ENCODE assay signal across 9 cellular contexts in the genomic region with DNA sequence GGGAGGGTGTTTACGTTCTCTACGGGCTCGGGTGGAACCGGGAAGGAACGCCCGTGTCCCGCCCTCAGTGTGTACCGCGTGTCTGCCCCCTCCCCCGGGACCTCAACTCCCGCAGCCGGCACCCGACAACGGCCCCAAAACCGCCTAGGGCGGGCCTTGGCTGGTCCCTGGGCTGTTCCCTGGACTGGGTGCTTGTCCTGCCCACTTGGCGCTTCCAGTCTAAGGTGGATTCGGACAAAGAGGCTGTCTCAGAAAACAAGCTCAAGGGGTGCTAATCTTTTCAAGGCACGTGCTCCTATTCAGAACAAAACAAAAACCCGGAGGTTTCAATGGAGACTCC. TPM values are rescaled to one million over a fixed set of nuclear protein-coding genes. Genes with fewer than 3 reads are reported as not detected.
A peak's percentile ranks its signal among the peaks of the same experiment; 100 is the strongest.
DNase-seq lines count a peak whose midpoint lies in the region; ATAC-seq and TF ChIP-seq lines count a peak whose summit lies in the region.
"Had no signal": no experiment of that assay in that cellular context is flagged by ENCODE, and none has a peak within 500 bp of the region (broad histone marks: within the 10 kb centered on the region; RNA-seq: fewer than 3 reads in every experiment).

No MANE protein-coding gene starts in this region.

- H3K4me1 ChIP-seq in OCI-LY3 (ENCODE audit: low read length) (peaks cover 34% of the 10 kb centered on the region), esophagus (ENCODE audit: control insufficient read depth in 2 of 2, insufficient read depth in 2 of 2, low read length in 1 of 2) (peaks cover 0 to 3% of the 10 kb centered on the region in 2 donors), psoas muscle (peaks cover 26% of the 10 kb centered on the region)

- H2AFZ ChIP-seq in OCI-LY3 (ENCODE audit: low read depth, low read length): peak overlapping the region; percentile 68

- DNase-seq in psoas muscle (no peak), KBM-7 (no peak), T-helper 9 cell (no peak)

- 5% methylated on average over 18 to 20 of the region's 20 CpGs for WGBS in esophagus, 2 donors
- 2 to 9% (median 6%) methylated on average over 9 to 20 of the region's 20 CpGs for WGBS in psoas muscle, 3 donors

- H3K9ac ChIP-seq in OCI-LY3 (ENCODE audit: low read length): peak overlapping the region; percentile 63

- peaks cover 26% of the 10 kb centered on the region for H4K20me1 ChIP-seq in OCI-LY3 (ENCODE audit: insufficient read depth, low read length)

- intact Hi-C loops in psoas muscle (cut with DNase I): loop anchor here in 1 of 2 donors (2.0 kb wide), 1 partner anchor 104 kb away; a partner anchor contains a TSS

- peaks cover 8% of the 10 kb centered on the region for H3K36me3 ChIP-seq in OCI-LY3 (replicated peaks; ENCODE audit: low read depth, low read length)
- no peaks in the 10 kb centered on the region for H3K36me3 ChIP-seq in esophagus (ENCODE audit: control insufficient read depth in 2 of 2, insufficient read depth in 2 of 2, low read length in 1 of 2)
- peaks cover 0 to 10% of the 10 kb centered on the region in 2 donors for H3K36me3 ChIP-seq in psoas muscle (ENCODE audit: insufficient read depth in 1 of 2, low read depth in 1 of 2)

- in situ Hi-C loops in KBM-7 (cut with MboI; ENCODE audit: low pct_unique_long_range_greater_than_20kb, low sequenced_read_pairs): no loop called here

- TF ChIP-seq CTCF in OCI-LY3 (IDR thresholded peaks at IDR 0.05; ENCODE audit: low read depth, low read length): no peak
- no peak for TF ChIP-seq CTCF in psoas muscle (IDR thresholded peaks at IDR 0.05)

- H3K9me3 ChIP-seq in OCI-LY3 (ENCODE audit: insufficient read depth, low read length): no peaks in the 10 kb centered on the region
- H3K9me3 ChIP-seq in esophagus (ENCODE audit: control insufficient read depth in 2 of 2, insufficient read depth in 1 of 2, low read depth in 1 of 2, low read length in 1 of 2): no peaks in the 10 kb centered on the region
- H3K9me3 ChIP-seq in psoas muscle: no peaks in the 10 kb centered on the region

- H3K27ac ChIP-seq in OCI-LY3 (ENCODE audit: low read length) (peak overlapping the region; percentile 32), esophagus (ENCODE audit: low read depth in 2 of 2, low read length in 1 of 2) (peak overlapping the region; percentile 82 to 98), psoas muscle (peak overlapping the region; percentile 97)

- H3K79me2 ChIP-seq in OCI-LY3 (ENCODE audit: low read length): peaks cover 46% of the 10 kb centered on the region

- H3K4me3 ChIP-seq in OCI-LY3 (ENCODE audit: low read length) (peak overlapping the region; percentile 82), esophagus (ENCODE audit: low read depth in 1 of 2, low read length in 2 of 2) (peak overlapping the region; percentile 55 to 94), psoas muscle (peak overlapping the region; percentile 85)

- peak overlapping the region; percentile 77 for H3K4me2 ChIP-seq in OCI-LY3 (ENCODE audit: low read length)

- ATAC-seq in GM18502 (IDR thresholded peaks at IDR 0.05; ENCODE audit: poor library complexity, unreplicated experiment) (peak; percentile 18), psoas muscle (no peak), GM21825 (IDR thresholded peaks at IDR 0.05; ENCODE audit: unreplicated experiment) (no peak), GM18909 (IDR thresholded peaks at IDR 0.05; ENCODE audit: poor library complexity, unreplicated experiment) (no peak)

- H3K27me3 ChIP-seq in OCI-LY3 (ENCODE audit: low read depth, low read length): no peaks in the 10 kb centered on the region
- no peaks in the 10 kb centered on the region for H3K27me3 ChIP-seq in esophagus (ENCODE audit: control insufficient read depth in 1 of 2, insufficient read depth in 2 of 2, low read length in 2 of 2)
- H3K27me3 ChIP-seq in psoas muscle (ENCODE audit: insufficient read depth in 3 of 3, low read length in 2 of 3): no peaks in the 10 kb centered on the region

RNA-seq across cellular contexts. Expression of a gene that starts 0.4 kb away (rescaled TPM):
- 10 to 100 TPM; 10.0 to 27.1 TPM for polyA plus RNA-seq in esophagus
- total RNA-seq in psoas muscle: 10 to 100 TPM; 15.1 to 31.5 (median 17.8) TPM
- polyA plus RNA-seq in psoas muscle: 10 to 100 TPM in 2 of 3 donors, 1 to 10 TPM in 1; 4.9 to 13.8 (median 13.7) TPM

RNA-seq across cellular contexts. Expression of a gene that starts 37.0 kb away (rescaled TPM):
- polyA plus RNA-seq in esophagus: under 1 TPM; 0.59 to 0.75 TPM
- 1 to 10 TPM in 3 of 4 donors, under 1 TPM in 1; 0.66 to 3.0 (median 1.4) TPM for total RNA-seq in psoas muscle
- 1 to 10 TPM in 1 of 3 donors, under 1 TPM in 2; 0.69 to 1.5 (median 0.76) TPM for polyA plus RNA-seq in psoas muscle
- total RNA-seq: M059J had no signal

Comparison
In these comparisons a context has a peak if more than half of its experiments do, and no peak if none do; other contexts are left out.
1. H3K27ac ChIP-seq: peak in every context shown above with its lines; median percentile 97 in psoas muscle; 90 in esophagus; 32 in OCI-LY3.